In genomic region chr15:45637552-45638033, GRCh38 we compare ENCODE assay signal across 1 cellular context.
TF ChIP-seq lines count a peak whose summit lies in the region.

No MANE protein-coding gene starts in this region.

TF ChIP-seq in GM12878, 131 proteins besides CTCF, POLR2A, EP300 and RAD21 (continued from another document and continues in another):
- no peak for TF ChIP-seq NR2C2 (IDR thresholded peaks at IDR 0.05; ENCODE audit: borderline replicate concordance, control insufficient read depth, insufficient read length, low read depth)
- peak; percentile 89; the same call in 1 of the 2 replicates for TF ChIP-seq ZNF592 (IDR thresholded peaks at IDR 0.05)
- TF ChIP-seq SP1 (IDR thresholded peaks at IDR 0.05; ENCODE audit: low read depth, low read length): no peak
- peak; percentile 71; the same call in 1 of the 2 replicates for TF ChIP-seq PML (IDR thresholded peaks at IDR 0.05; ENCODE audit: low read length)
- TF ChIP-seq SMAD5 (IDR thresholded peaks at IDR 0.05; ENCODE audit: low read depth): no peak
- peak; percentile 43; the same call in 1 of the 2 replicates for TF ChIP-seq FOXM1 (IDR thresholded peaks at IDR 0.05; ENCODE audit: low read depth, low read length)
- peak; percentile 57 for TF ChIP-seq GABPA (IDR thresholded peaks at IDR 0.05; ENCODE audit: low read depth)
- no peak for TF ChIP-seq RAD51 (IDR thresholded peaks at IDR 0.05)
- TF ChIP-seq RCOR1 (conservative IDR thresholded peaks at IDR 0.05; ENCODE audit: low read depth, low read length): no peak
- TF ChIP-seq TBL1XR1 (IDR thresholded peaks at IDR 0.05; ENCODE audit: low read depth, low read length): no peak
- TF ChIP-seq BACH1 (IDR thresholded peaks at IDR 0.05; ENCODE audit: borderline replicate concordance): no peak
- TF ChIP-seq BCLAF1 (IDR thresholded peaks at IDR 0.05): no peak
- TF ChIP-seq IKZF2 (IDR thresholded peaks at IDR 0.05): peak; percentile 65 to 75
- TF ChIP-seq ZBTB40 (IDR thresholded peaks at IDR 0.05; ENCODE audit: borderline replicate concordance): no peak; the same call in 1 of the 2 replicates
- TF ChIP-seq POLR2AphosphoS5 (IDR thresholded peaks at IDR 0.05; ENCODE audit: low read length): peak; percentile 67; the same call in 1 of the 2 replicates
- TF ChIP-seq E2F4 (IDR thresholded peaks at IDR 0.05; ENCODE audit: low read depth, low read length): no peak
- TF ChIP-seq RUNX3 (IDR thresholded peaks at IDR 0.05; ENCODE audit: low read length): peak; percentile 27; the same call in 1 of the 2 replicates
- no peak for TF ChIP-seq CREM (IDR thresholded peaks at IDR 0.05; ENCODE audit: low read depth)
- TF ChIP-seq FOXK2 (IDR thresholded peaks at IDR 0.05): peak; percentile 58
- no peak for TF ChIP-seq NFXL1 (IDR thresholded peaks at IDR 0.05; ENCODE audit: borderline replicate concordance)
- no peak for TF ChIP-seq BRCA1 (IDR thresholded peaks at IDR 0.05; ENCODE audit: low read depth, low read length)
- no peak for TF ChIP-seq BMI1 (IDR thresholded peaks at IDR 0.05; ENCODE audit: borderline replicate concordance)
- TF ChIP-seq ZNF274 (IDR thresholded peaks at IDR 0.05; ENCODE audit: insufficient read depth, insufficient read length): no peak
- TF ChIP-seq MTA3 (IDR thresholded peaks at IDR 0.05; ENCODE audit: borderline replicate concordance, low read length): no peak
- peak; percentile 64 for TF ChIP-seq IKZF1 (conservative IDR thresholded peaks at IDR 0.05)
- no peak for TF ChIP-seq KDM1A (IDR thresholded peaks at IDR 0.05; ENCODE audit: borderline replicate concordance)
- no peak for TF ChIP-seq POLR2AphosphoS2 (IDR thresholded peaks at IDR 0.05; ENCODE audit: low read depth, low read length)
- TF ChIP-seq ZNF207 (IDR thresholded peaks at IDR 0.05; ENCODE audit: borderline replicate concordance): no peak
- TF ChIP-seq SIN3A (IDR thresholded peaks at IDR 0.05; ENCODE audit: low read depth, low read length): 0 out of 2 replicates have a peak, but pooled peaks have one; percentile 39
- TF ChIP-seq RB1 (IDR thresholded peaks at IDR 0.05; ENCODE audit: borderline replicate concordance): no peak
- no peak for TF ChIP-seq HDAC2 (IDR thresholded peaks at IDR 0.05)
- no peak for TF ChIP-seq ZBED1 (IDR thresholded peaks at IDR 0.05; ENCODE audit: borderline replicate concordance)
- TF ChIP-seq NFYA (IDR thresholded peaks at IDR 0.05; ENCODE audit: borderline replicate concordance, low read depth, low read length): no peak
- 0 out of 2 replicates have a peak, but pooled peaks have one; percentile 29 for TF ChIP-seq DPF2 (IDR thresholded peaks at IDR 0.05)
- no peak for TF ChIP-seq HCFC1 (IDR thresholded peaks at IDR 0.05; ENCODE audit: low read length)
- TF ChIP-seq MTA2 (IDR thresholded peaks at IDR 0.05; ENCODE audit: low read depth): peak; percentile 53; the same call in 1 of the 2 replicates
- TF ChIP-seq RBBP5 (conservative IDR thresholded peaks at IDR 0.05): 0 out of 2 replicates have a peak, but pooled peaks have one; percentile 81
- 0 out of 2 replicates have a peak, but pooled peaks have one; percentile 34 for TF ChIP-seq ASH2L (IDR thresholded peaks at IDR 0.05; ENCODE audit: borderline replicate concordance, low read depth)
- TF ChIP-seq ZZZ3 (IDR thresholded peaks at IDR 0.05; ENCODE audit: control insufficient read depth, insufficient read length, low read depth): no peak
- TF ChIP-seq ATF2 (IDR thresholded peaks at IDR 0.05; ENCODE audit: low read length): peak; percentile 40; the same call in 1 of the 2 replicates
- no peak for TF ChIP-seq ZNF384 (IDR thresholded peaks at IDR 0.05; ENCODE audit: borderline replicate concordance, low read depth, low read length)
- TF ChIP-seq TCF3 (IDR thresholded peaks at IDR 0.05; ENCODE audit: borderline replicate concordance, insufficient read depth, low read depth, low read length): no peak
- TF ChIP-seq RELB (IDR thresholded peaks at IDR 0.05; ENCODE audit: low read depth): peak; percentile 66; the same call in 1 of the 2 replicates
- no peak for TF ChIP-seq LARP7 (IDR thresholded peaks at IDR 0.05)
- TF ChIP-seq MEF2A (IDR thresholded peaks at IDR 0.05; ENCODE audit: insufficient read depth, low read depth, low read length): no peak
- TF ChIP-seq CHD4 (IDR thresholded peaks at IDR 0.05): no peak
- no peak for TF ChIP-seq CBX3 (IDR thresholded peaks at IDR 0.05; ENCODE audit: borderline replicate concordance, low read depth)
- TF ChIP-seq SREBF1 (IDR thresholded peaks at IDR 0.05; ENCODE audit: low read length): no peak
- TF ChIP-seq FOS (IDR thresholded peaks at IDR 0.05; ENCODE audit: borderline replicate concordance, extremely low read depth, insufficient read length): no peak
- no peak for TF ChIP-seq ZBTB33 (IDR thresholded peaks at IDR 0.05)
